ENCODE assay signal across 30 cellular contexts in the genomic region with DNA sequence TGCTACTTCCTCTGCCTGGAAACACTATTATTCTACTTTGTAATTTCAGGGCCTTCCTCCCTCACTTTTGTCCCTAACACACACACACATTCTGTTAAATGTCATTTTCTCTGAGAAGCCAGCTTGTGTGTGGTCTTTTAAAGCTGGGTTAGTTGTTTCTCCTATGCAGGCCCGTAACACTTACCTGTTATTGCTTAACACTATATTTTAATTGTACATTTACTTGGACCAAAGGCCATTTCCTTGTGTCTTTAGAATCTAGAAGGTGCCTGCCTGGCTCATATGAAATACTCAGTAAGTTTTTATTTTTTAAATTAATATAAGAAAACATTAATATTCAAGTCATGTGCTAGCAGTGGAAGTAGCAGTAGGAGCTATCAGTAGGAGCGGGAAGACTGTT.
"Had no signal": no experiment of that assay in that cellular context is flagged by ENCODE, and none has a peak within 500 bp of the region (broad histone marks: within the 10 kb centered on the region; RNA-seq: fewer than 3 reads in every experiment).

No MANE protein-coding gene starts in this region.

- H3K27me3 ChIP-seq: esophagus squamous epithelium, heart right ventricle, ovary, sigmoid colon, spleen, testis, tibial artery, upper lobe of left lung had no signal

- H3K27ac Mint-ChIP-seq: naive thymus-derived CD4-positive, alpha-beta T cell; stimulated activated memory B cell treated with anti-CD40 and anti-IgM and Interleukin-4, amounts not matched to agents 10 μg/mL and 1 μg/mL and 100 μg/mL, for 72 hours had no signal

- DNase-seq: effector memory CD8-positive, alpha-beta T cell; esophagus squamous epithelium; foreskin melanocyte; glutamatergic neuron; heart right ventricle; hypothalamus; immature natural killer cell; islet precursor cell; kidney glomerular epithelial cell; left ventricle myocardium superior; lower lobe of right lung; naive thymus-derived CD4-positive, alpha-beta T cell; occipital lobe; ovary; psoas muscle; sigmoid colon; spleen; stimulated activated CD4-positive, alpha-beta T cell treated with anti-CD3 and anti-CD28 coated beads, Interleukin-15, amount 100 ng/mL, for 24 hours; stimulated activated CD4-positive, alpha-beta T cell treated with anti-CD3 and anti-CD28 coated beads, Interleukin-2, amount 100 ng/mL, for 48 hours; stimulated activated naive CD8-positive, alpha-beta T cell treated with anti-CD3 and anti-CD28 coated beads, Interleukin-15, Interleukin-2, amounts not matched to agents 100 U/mL and 50 U/mL, for 24 hours; substantia nigra; testis; tibial artery; upper lobe of left lung had no signal

- H3K9me3 Mint-ChIP-seq: central memory CD8-positive, alpha-beta T cell; effector memory CD8-positive, alpha-beta T cell; immature natural killer cell; naive thymus-derived CD4-positive, alpha-beta T cell; nephron; stimulated activated memory B cell treated with anti-CD40 and anti-IgM and Interleukin-4, amounts not matched to agents 10 μg/mL and 1 μg/mL and 100 μg/mL, for 72 hours had no signal

- H3K36me3 ChIP-seq: ovary had no signal

- H3K4me1 Mint-ChIP-seq: nephron had no signal

- H3K27ac ChIP-seq: coronary artery, esophagus squamous epithelium, heart right ventricle, lower lobe of right lung, ovary, psoas muscle, sigmoid colon, spleen, testis, tibial artery, upper lobe of left lung had no signal

- H3K4me1 ChIP-seq: esophagus squamous epithelium, lower lobe of right lung, testis, tibial artery, upper lobe of left lung had no signal

- FAIRE-seq: endometrium, urothelium cell line had no signal

- H3K4me3 Mint-ChIP-seq: central memory CD8-positive, alpha-beta T cell; effector memory CD8-positive, alpha-beta T cell; immature natural killer cell; naive thymus-derived CD4-positive, alpha-beta T cell; nephron; stimulated activated memory B cell treated with anti-CD40 and anti-IgM and Interleukin-4, amounts not matched to agents 10 μg/mL and 1 μg/mL and 100 μg/mL, for 72 hours had no signal

- H3K4me3 ChIP-seq: coronary artery, esophagus squamous epithelium, heart right ventricle, lower lobe of right lung, ovary, psoas muscle, sigmoid colon, spleen, testis, tibial artery, upper lobe of left lung had no signal

- H3K9me3 ChIP-seq: esophagus squamous epithelium, heart right ventricle, lower lobe of right lung, ovary, psoas muscle, sigmoid colon, spleen, testis, tibial artery, upper lobe of left lung had no signal

- H3K27me3 Mint-ChIP-seq: central memory CD8-positive, alpha-beta T cell; effector memory CD8-positive, alpha-beta T cell; naive thymus-derived CD4-positive, alpha-beta T cell; stimulated activated memory B cell treated with anti-CD40 and anti-IgM and Interleukin-4, amounts not matched to agents 10 μg/mL and 1 μg/mL and 100 μg/mL, for 72 hours had no signal
